ENCODE assay signal across 21 cellular contexts in genomic region chr15:85507114-85507513, GRCh38.
"Had no signal": no experiment of that assay in that cellular context is flagged by ENCODE, and none has a peak within 500 bp of the region (broad histone marks: within the 10 kb centered on the region; RNA-seq: fewer than 3 reads in every experiment).

No MANE protein-coding gene starts in this region.

- H3K9me3 Mint-ChIP-seq: endodermal cell; naive thymus-derived CD8-positive, alpha-beta T cell; stimulated activated naive B cell treated with anti-CD40 and anti-IgM and Interleukin-4, amounts not matched to agents 10 μg/mL and 1 μg/mL and 100 μg/mL, for 72 hours; stimulated activated naive CD8-positive, alpha-beta T cell treated with anti-CD3 and anti-CD28 coated beads, Interleukin-15, amount 100 ng/mL, for 72 hours had no signal

- H3K27me3 ChIP-seq: colonic mucosa, left lung, neutrophil, sigmoid colon, testis, tibial nerve, upper lobe of right lung had no signal

- H3K27ac Mint-ChIP-seq: endodermal cell; stimulated activated naive B cell treated with anti-CD40 and anti-IgM and Interleukin-4, amounts not matched to agents 10 μg/mL and 1 μg/mL and 100 μg/mL, for 72 hours; stimulated activated naive CD8-positive, alpha-beta T cell treated with anti-CD3 and anti-CD28 coated beads, Interleukin-15, amount 100 ng/mL, for 72 hours had no signal

- H3K4me3 ChIP-seq: colonic mucosa, left lung, lung, psoas muscle, sigmoid colon, skin epidermis, testis, tibial nerve, upper lobe of right lung had no signal

- H3K4me1 ChIP-seq: colonic mucosa, psoas muscle, testis had no signal

- H3K4me3 Mint-ChIP-seq: endodermal cell; naive thymus-derived CD8-positive, alpha-beta T cell; stimulated activated naive B cell treated with anti-CD40 and anti-IgM and Interleukin-4, amounts not matched to agents 10 μg/mL and 1 μg/mL and 100 μg/mL, for 72 hours; stimulated activated naive CD8-positive, alpha-beta T cell treated with anti-CD3 and anti-CD28 coated beads, Interleukin-15, amount 100 ng/mL, for 72 hours had no signal

- H3K9me3 ChIP-seq: colonic mucosa, left lung, neutrophil, psoas muscle, sigmoid colon, testis, tibial nerve, upper lobe of right lung had no signal

- DNase-seq: colonic mucosa; dermis blood vessel endothelial cell; endodermal cell; islet precursor cell; left lung; mesendoderm; naive thymus-derived CD8-positive, alpha-beta T cell; psoas muscle; retina; sigmoid colon; stimulated activated CD4-positive, alpha-beta T cell treated with anti-CD3 and anti-CD28 coated beads, Interleukin-2, amount 100 ng/mL, for 24 hours; stimulated activated CD4-positive, alpha-beta T cell treated with anti-CD3 and anti-CD28 coated beads, Interleukin-4, amount 100 ng/mL, for 4 hours; stimulated activated naive B cell treated with anti-CD40 and anti-IgM and Interleukin-4, amounts not matched to agents 10 μg/mL and 1 μg/mL and 100 μg/mL, for 72 hours; stimulated activated naive CD8-positive, alpha-beta T cell treated with anti-CD3 and anti-CD28 coated beads, Interleukin-15, amount 100 ng/mL, for 72 hours; testis; upper lobe of right lung had no signal

- H3K27ac ChIP-seq: colonic mucosa, left lung, neutrophil, psoas muscle, sigmoid colon, skin epidermis, testis, tibial nerve, upper lobe of right lung had no signal

- FAIRE-seq: frontal cortex had no signal

- H3K27me3 Mint-ChIP-seq: naive thymus-derived CD8-positive, alpha-beta T cell; stimulated activated naive B cell treated with anti-CD40 and anti-IgM and Interleukin-4, amounts not matched to agents 10 μg/mL and 1 μg/mL and 100 μg/mL, for 72 hours; stimulated activated naive CD8-positive, alpha-beta T cell treated with anti-CD3 and anti-CD28 coated beads, Interleukin-15, amount 100 ng/mL, for 72 hours had no signal

- ATAC-seq: left lung; naive thymus-derived CD8-positive, alpha-beta T cell; psoas muscle; stimulated activated naive B cell treated with anti-CD40 and anti-IgM and Interleukin-4, amounts not matched to agents 10 μg/mL and 1 μg/mL and 100 μg/mL, for 72 hours; stimulated activated naive CD8-positive, alpha-beta T cell treated with anti-CD3 and anti-CD28 coated beads, Interleukin-15, amount 100 ng/mL, for 72 hours; upper lobe of right lung had no signal

- H3K36me3 ChIP-seq: colonic mucosa, left lung, neutrophil, sigmoid colon, tibial nerve, upper lobe of right lung had no signal
